3 cellular contexts compared by ENCODE assay signal in the genomic region with DNA sequence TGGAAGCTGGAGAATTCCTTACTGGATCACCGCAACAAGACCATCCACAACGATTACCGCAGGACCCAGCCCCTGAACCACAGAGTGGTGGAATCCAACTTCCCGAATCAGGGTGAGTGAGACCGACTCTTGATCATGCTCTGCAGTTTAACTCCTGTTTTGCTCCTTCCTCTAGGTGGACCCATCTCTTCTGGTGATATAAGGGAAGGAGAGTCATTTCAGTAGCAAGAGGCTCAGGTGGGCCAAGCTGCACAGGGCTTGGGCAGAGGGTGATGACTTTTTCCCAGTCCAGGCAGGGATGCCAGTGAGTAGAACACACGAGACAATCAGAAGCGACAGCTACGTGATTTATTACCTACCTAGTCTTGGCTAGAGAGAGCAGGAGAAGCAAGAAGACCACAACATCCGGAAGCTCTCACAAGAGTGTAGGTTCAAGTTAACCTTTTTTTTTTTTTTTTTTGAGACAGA.
TF ChIP-seq lines count a peak whose summit lies in the region.

No MANE protein-coding gene starts in this region.

TF ChIP-seq in GM23338, 12 proteins besides CTCF, POLR2A, EP300 and RAD21:
- no peak for TF ChIP-seq JUNB (IDR thresholded peaks at IDR 0.05; ENCODE audit: unreplicated experiment)
- TF ChIP-seq EZH2 (IDR thresholded peaks at IDR 0.05; ENCODE audit: low read depth, unreplicated experiment) = no peak
- TF ChIP-seq, protein P1, sequence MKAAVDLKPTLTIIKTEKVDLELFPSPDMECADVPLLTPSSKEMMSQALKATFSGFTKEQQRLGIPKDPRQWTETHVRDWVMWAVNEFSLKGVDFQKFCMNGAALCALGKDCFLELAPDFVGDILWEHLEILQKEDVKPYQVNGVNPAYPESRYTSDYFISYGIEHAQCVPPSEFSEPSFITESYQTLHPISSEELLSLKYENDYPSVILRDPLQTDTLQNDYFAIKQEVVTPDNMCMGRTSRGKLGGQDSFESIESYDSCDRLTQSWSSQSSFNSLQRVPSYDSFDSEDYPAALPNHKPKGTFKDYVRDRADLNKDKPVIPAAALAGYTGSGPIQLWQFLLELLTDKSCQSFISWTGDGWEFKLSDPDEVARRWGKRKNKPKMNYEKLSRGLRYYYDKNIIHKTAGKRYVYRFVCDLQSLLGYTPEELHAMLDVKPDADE (IDR thresholded peaks at IDR 0.05) = no peak
- no peak for TF ChIP-seq ZNF114 (CRISPR knock-in tag; IDR thresholded peaks at IDR 0.05)
- TF ChIP-seq POLR2AphosphoS5 (IDR thresholded peaks at IDR 0.05; ENCODE audit: low read depth) = no peak
- TF ChIP-seq, protein P2, sequence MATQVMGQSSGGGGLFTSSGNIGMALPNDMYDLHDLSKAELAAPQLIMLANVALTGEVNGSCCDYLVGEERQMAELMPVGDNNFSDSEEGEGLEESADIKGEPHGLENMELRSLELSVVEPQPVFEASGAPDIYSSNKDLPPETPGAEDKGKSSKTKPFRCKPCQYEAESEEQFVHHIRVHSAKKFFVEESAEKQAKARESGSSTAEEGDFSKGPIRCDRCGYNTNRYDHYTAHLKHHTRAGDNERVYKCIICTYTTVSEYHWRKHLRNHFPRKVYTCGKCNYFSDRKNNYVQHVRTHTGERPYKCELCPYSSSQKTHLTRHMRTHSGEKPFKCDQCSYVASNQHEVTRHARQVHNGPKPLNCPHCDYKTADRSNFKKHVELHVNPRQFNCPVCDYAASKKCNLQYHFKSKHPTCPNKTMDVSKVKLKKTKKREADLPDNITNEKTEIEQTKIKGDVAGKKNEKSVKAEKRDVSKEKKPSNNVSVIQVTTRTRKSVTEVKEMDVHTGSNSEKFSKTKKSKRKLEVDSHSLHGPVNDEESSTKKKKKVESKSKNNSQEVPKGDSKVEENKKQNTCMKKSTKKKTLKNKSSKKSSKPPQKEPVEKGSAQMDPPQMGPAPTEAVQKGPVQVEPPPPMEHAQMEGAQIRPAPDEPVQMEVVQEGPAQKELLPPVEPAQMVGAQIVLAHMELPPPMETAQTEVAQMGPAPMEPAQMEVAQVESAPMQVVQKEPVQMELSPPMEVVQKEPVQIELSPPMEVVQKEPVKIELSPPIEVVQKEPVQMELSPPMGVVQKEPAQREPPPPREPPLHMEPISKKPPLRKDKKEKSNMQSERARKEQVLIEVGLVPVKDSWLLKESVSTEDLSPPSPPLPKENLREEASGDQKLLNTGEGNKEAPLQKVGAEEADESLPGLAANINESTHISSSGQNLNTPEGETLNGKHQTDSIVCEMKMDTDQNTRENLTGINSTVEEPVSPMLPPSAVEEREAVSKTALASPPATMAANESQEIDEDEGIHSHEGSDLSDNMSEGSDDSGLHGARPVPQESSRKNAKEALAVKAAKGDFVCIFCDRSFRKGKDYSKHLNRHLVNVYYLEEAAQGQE (IDR thresholded peaks at IDR 0.05; ENCODE audit: unreplicated experiment) = no peak
- no peak for TF ChIP-seq ZNF331 (CRISPR knock-in tag; IDR thresholded peaks at IDR 0.05; ENCODE audit: low read depth)
- TF ChIP-seq EZH2phosphoT487 (IDR thresholded peaks at IDR 0.05; ENCODE audit: unreplicated experiment) = no peak

TF ChIP-seq in WTC11, 78 proteins besides CTCF, POLR2A, EP300 and RAD21 (continues in another document):
- TF ChIP-seq CREM (CRISPR knock-in tag; IDR thresholded peaks at IDR 0.05) (no peak), GABPB1 (CRISPR knock-in tag; IDR thresholded peaks at IDR 0.05) (no peak), ZNF423 (CRISPR knock-in tag; IDR thresholded peaks at IDR 0.05) (no peak), NFE2L1 (CRISPR knock-in tag; IDR thresholded peaks at IDR 0.05) (no peak), GRHL2 (CRISPR knock-in tag; IDR thresholded peaks at IDR 0.05; ENCODE audit: insufficient replicate concordance, severe bottlenecking) (no peak), TEAD1 (CRISPR knock-in tag; IDR thresholded peaks at IDR 0.05) (no peak), NFATC4 (CRISPR knock-in tag; IDR thresholded peaks at IDR 0.05) (no peak), JUN (CRISPR knock-in tag; IDR thresholded peaks at IDR 0.05) (no peak)
- TF ChIP-seq, protein P3, sequence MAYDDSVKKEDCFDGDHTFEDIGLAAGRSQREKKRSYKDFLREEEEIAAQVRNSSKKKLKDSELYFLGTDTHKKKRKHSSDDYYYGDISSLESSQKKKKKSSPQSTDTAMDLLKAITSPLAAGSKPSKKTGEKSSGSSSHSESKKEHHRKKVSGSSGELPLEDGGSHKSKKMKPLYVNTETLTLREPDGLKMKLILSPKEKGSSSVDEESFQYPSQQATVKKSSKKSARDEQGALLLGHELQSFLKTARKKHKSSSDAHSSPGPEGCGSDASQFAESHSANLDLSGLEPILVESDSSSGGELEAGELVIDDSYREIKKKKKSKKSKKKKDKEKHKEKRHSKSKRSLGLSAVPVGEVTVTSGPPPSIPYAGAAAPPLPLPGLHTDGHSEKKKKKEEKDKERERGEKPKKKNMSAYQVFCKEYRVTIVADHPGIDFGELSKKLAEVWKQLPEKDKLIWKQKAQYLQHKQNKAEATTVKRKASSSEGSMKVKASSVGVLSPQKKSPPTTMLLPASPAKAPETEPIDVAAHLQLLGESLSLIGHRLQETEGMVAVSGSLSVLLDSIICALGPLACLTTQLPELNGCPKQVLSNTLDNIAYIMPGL (CRISPR knock-in tag; IDR thresholded peaks at IDR 0.05) = no peak
- TF ChIP-seq, protein P4, sequence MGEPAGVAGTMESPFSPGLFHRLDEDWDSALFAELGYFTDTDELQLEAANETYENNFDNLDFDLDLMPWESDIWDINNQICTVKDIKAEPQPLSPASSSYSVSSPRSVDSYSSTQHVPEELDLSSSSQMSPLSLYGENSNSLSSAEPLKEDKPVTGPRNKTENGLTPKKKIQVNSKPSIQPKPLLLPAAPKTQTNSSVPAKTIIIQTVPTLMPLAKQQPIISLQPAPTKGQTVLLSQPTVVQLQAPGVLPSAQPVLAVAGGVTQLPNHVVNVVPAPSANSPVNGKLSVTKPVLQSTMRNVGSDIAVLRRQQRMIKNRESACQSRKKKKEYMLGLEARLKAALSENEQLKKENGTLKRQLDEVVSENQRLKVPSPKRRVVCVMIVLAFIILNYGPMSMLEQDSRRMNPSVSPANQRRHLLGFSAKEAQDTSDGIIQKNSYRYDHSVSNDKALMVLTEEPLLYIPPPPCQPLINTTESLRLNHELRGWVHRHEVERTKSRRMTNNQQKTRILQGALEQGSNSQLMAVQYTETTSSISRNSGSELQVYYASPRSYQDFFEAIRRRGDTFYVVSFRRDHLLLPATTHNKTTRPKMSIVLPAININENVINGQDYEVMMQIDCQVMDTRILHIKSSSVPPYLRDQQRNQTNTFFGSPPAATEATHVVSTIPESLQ (CRISPR knock-in tag; IDR thresholded peaks at IDR 0.05) = no peak
- TF ChIP-seq, protein P5, sequence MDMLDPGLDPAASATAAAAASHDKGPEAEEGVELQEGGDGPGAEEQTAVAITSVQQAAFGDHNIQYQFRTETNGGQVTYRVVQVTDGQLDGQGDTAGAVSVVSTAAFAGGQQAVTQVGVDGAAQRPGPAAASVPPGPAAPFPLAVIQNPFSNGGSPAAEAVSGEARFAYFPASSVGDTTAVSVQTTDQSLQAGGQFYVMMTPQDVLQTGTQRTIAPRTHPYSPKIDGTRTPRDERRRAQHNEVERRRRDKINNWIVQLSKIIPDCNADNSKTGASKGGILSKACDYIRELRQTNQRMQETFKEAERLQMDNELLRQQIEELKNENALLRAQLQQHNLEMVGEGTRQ (CRISPR knock-in tag; IDR thresholded peaks at IDR 0.05) = no peak
- TF ChIP-seq, protein P6, sequence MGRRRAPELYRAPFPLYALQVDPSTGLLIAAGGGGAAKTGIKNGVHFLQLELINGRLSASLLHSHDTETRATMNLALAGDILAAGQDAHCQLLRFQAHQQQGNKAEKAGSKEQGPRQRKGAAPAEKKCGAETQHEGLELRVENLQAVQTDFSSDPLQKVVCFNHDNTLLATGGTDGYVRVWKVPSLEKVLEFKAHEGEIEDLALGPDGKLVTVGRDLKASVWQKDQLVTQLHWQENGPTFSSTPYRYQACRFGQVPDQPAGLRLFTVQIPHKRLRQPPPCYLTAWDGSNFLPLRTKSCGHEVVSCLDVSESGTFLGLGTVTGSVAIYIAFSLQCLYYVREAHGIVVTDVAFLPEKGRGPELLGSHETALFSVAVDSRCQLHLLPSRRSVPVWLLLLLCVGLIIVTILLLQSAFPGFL (CRISPR knock-in tag; IDR thresholded peaks at IDR 0.05; ENCODE audit: borderline replicate concordance) = no peak
- TF ChIP-seq, protein P7, sequence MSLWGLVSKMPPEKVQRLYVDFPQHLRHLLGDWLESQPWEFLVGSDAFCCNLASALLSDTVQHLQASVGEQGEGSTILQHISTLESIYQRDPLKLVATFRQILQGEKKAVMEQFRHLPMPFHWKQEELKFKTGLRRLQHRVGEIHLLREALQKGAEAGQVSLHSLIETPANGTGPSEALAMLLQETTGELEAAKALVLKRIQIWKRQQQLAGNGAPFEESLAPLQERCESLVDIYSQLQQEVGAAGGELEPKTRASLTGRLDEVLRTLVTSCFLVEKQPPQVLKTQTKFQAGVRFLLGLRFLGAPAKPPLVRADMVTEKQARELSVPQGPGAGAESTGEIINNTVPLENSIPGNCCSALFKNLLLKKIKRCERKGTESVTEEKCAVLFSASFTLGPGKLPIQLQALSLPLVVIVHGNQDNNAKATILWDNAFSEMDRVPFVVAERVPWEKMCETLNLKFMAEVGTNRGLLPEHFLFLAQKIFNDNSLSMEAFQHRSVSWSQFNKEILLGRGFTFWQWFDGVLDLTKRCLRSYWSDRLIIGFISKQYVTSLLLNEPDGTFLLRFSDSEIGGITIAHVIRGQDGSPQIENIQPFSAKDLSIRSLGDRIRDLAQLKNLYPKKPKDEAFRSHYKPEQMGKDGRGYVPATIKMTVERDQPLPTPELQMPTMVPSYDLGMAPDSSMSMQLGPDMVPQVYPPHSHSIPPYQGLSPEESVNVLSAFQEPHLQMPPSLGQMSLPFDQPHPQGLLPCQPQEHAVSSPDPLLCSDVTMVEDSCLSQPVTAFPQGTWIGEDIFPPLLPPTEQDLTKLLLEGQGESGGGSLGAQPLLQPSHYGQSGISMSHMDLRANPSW (CRISPR knock-in tag; conservative IDR thresholded peaks at IDR 0.05; ENCODE audit: low read depth) = no peak

TF ChIP-seq in HepG2, 621 proteins besides CTCF, POLR2A, EP300 and RAD21:
- TF ChIP-seq, protein P8, sequence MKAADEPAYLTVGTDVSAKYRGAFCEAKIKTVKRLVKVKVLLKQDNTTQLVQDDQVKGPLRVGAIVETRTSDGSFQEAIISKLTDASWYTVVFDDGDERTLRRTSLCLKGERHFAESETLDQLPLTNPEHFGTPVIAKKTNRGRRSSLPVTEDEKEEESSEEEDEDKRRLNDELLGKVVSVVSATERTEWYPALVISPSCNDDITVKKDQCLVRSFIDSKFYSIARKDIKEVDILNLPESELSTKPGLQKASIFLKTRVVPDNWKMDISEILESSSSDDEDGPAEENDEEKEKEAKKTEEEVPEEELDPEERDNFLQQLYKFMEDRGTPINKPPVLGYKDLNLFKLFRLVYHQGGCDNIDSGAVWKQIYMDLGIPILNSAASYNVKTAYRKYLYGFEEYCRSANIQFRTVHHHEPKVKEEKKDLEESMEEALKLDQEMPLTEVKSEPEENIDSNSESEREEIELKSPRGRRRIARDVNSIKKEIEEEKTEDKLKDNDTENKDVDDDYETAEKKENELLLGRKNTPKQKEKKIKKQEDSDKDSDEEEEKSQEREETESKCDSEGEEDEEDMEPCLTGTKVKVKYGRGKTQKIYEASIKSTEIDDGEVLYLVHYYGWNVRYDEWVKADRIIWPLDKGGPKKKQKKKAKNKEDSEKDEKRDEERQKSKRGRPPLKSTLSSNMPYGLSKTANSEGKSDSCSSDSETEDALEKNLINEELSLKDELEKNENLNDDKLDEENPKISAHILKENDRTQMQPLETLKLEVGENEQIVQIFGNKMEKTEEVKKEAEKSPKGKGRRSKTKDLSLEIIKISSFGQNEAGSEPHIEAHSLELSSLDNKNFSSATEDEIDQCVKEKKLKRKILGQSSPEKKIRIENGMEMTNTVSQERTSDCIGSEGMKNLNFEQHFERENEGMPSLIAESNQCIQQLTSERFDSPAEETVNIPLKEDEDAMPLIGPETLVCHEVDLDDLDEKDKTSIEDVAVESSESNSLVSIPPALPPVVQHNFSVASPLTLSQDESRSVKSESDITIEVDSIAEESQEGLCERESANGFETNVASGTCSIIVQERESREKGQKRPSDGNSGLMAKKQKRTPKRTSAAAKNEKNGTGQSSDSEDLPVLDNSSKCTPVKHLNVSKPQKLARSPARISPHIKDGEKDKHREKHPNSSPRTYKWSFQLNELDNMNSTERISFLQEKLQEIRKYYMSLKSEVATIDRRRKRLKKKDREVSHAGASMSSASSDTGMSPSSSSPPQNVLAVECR (CRISPR knock-in tag; IDR thresholded peaks at IDR 0.05; ENCODE audit: borderline replicate concordance) = no peak
- no peak for TF ChIP-seq POGZ (CRISPR knock-in tag; IDR thresholded peaks at IDR 0.05)
- TF ChIP-seq, protein P9, sequence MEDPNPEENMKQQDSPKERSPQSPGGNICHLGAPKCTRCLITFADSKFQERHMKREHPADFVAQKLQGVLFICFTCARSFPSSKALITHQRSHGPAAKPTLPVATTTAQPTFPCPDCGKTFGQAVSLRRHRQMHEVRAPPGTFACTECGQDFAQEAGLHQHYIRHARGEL (CRISPR knock-in tag; IDR thresholded peaks at IDR 0.05) = no peak
- TF ChIP-seq, protein P10, sequence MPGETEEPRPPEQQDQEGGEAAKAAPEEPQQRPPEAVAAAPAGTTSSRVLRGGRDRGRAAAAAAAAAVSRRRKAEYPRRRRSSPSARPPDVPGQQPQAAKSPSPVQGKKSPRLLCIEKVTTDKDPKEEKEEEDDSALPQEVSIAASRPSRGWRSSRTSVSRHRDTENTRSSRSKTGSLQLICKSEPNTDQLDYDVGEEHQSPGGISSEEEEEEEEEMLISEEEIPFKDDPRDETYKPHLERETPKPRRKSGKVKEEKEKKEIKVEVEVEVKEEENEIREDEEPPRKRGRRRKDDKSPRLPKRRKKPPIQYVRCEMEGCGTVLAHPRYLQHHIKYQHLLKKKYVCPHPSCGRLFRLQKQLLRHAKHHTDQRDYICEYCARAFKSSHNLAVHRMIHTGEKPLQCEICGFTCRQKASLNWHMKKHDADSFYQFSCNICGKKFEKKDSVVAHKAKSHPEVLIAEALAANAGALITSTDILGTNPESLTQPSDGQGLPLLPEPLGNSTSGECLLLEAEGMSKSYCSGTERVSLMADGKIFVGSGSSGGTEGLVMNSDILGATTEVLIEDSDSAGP (CRISPR knock-in tag; IDR thresholded peaks at IDR 0.05; ENCODE audit: borderline replicate concordance) = no peak
- TF ChIP-seq, protein P11, sequence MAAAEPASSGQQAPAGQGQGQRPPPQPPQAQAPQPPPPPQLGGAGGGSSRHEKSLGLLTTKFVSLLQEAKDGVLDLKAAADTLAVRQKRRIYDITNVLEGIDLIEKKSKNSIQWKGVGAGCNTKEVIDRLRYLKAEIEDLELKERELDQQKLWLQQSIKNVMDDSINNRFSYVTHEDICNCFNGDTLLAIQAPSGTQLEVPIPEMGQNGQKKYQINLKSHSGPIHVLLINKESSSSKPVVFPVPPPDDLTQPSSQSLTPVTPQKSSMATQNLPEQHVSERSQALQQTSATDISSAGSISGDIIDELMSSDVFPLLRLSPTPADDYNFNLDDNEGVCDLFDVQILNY (CRISPR knock-in tag; conservative IDR thresholded peaks at IDR 0.05) = no peak
